17 cellular contexts compared by ENCODE assay signal in genomic region chr1:5936126-5936525, GRCh38. TPM values are rescaled to one million over a fixed set of nuclear protein-coding genes. Genes with fewer than 3 reads are reported as not detected.
DNase-seq lines count a peak whose midpoint lies in the region; ATAC-seq and TF ChIP-seq lines count a peak whose summit lies in the region.
"Had no signal": no experiment of that assay in that cellular context is flagged by ENCODE, and none has a peak within 500 bp of the region (broad histone marks: within the 10 kb centered on the region; RNA-seq: fewer than 3 reads in every experiment).

No MANE protein-coding gene starts in this region.

- H3K4me3 Mint-ChIP-seq in H9 (no peak overlapping the region), Caco-2 (ENCODE audit: unreplicated experiment) (no peak overlapping the region), HFFc6 (no peak overlapping the region)
- H3K4me3 Mint-ChIP-seq in stimulated activated effector memory CD8-positive, alpha-beta T cell treated with anti-CD3 and anti-CD28 coated beads, Interleukin-12 subunit alpha, Interleukin-12 subunit beta, amount 100 ng/mL, for 72 hours: no peak overlapping the region
- H3K4me3 Mint-ChIP-seq: CD4-positive, CD25-positive, alpha-beta regulatory T cell; CD8-positive, alpha-beta memory T cell had no signal

- no CpG with 5 or more reads among the region's 5 CpGs for WGBS in H9 (ENCODE audit: extremely low coverage, insufficient read length, low lambda C conversion rate)
- 84 to 94% (median 88%) methylated on average over 5 of the region's 5 CpGs for WGBS in spleen, 5 donors

- H3K9me3 Mint-ChIP-seq in H9 (peaks cover 0 to 10% of the 10 kb centered on the region in 2 experiments; a peak in 1 of 5 replicates), Caco-2 (ENCODE audit: unreplicated experiment) (no peaks in the 10 kb centered on the region), HFFc6 (no peaks in the 10 kb centered on the region)
- H3K9me3 Mint-ChIP-seq in stimulated activated effector memory CD8-positive, alpha-beta T cell treated with anti-CD3 and anti-CD28 coated beads, Interleukin-12 subunit alpha, Interleukin-12 subunit beta, amount 100 ng/mL, for 72 hours: no peaks in the 10 kb centered on the region
- H3K9me3 Mint-ChIP-seq: CD4-positive, CD25-positive, alpha-beta regulatory T cell; CD8-positive, alpha-beta memory T cell had no signal

- H3K79me1 ChIP-seq in H9 (ENCODE audit: insufficient read depth, low read depth, low read length, poor library complexity, severe bottlenecking): no peaks in the 10 kb centered on the region

- H3K79me2 ChIP-seq in H9 (ENCODE audit: insufficient read depth, low read length): no peaks in the 10 kb centered on the region

- no peaks in the 10 kb centered on the region for H3K9me3 ChIP-seq in H9 (ENCODE audit: control insufficient read depth, low read depth, low read length)
- no peaks in the 10 kb centered on the region for H3K9me3 ChIP-seq in spleen
- no peaks in the 10 kb centered on the region for H3K9me3 ChIP-seq in Caco-2
- H3K9me3 ChIP-seq: BE2C had no signal

- POLR2A ChIA-PET in GM10248 (lab: Yijun Ruan, JAX) (no interaction called here), Caco-2 (lab: Charles Lee) (no interaction called here)

- TF ChIP-seq CTCF in GM10248 (IDR thresholded peaks at IDR 0.05; ENCODE audit: control extremely low read depth, extremely low read depth, low read depth, missing control alignments): no peak
- no peak for TF ChIP-seq CTCF in H9 (conservative IDR thresholded peaks at IDR 0.05)
- no peak for TF ChIP-seq CTCF in spleen (IDR thresholded peaks at IDR 0.05 in 8 of 11, conservative IDR thresholded peaks at IDR 0.05 in 3 of 11)
- no peak for TF ChIP-seq CTCF in Caco-2 (IDR thresholded peaks at IDR 0.05; ENCODE audit: insufficient read depth in 1 of 2, low read depth in 1 of 2, low read length in 1 of 2, severe bottlenecking in 1 of 2, unreplicated experiment in 1 of 2)
- no peak for TF ChIP-seq CTCF in HFFc6 (IDR thresholded peaks at IDR 0.05)

- ATAC-seq in stimulated activated effector memory CD8-positive, alpha-beta T cell treated with anti-CD3 and anti-CD28 coated beads, Interleukin-12 subunit alpha, Interleukin-12 subunit beta, amount 100 ng/mL, for 72 hours: no peak

- H2AFZ ChIP-seq in H9 (ENCODE audit: low read length): no peak overlapping the region

- H3K4me3 ChIP-seq in spleen: no peak overlapping the region
- H3K4me3 ChIP-seq in Caco-2 (ENCODE audit: low read depth, low read length): no peak overlapping the region

- no peak overlapping the region for H2AK5ac ChIP-seq in H9 (ENCODE audit: insufficient read length, low read length)

- intact Hi-C loops in spleen (cut with DNase I; ENCODE audit: low total_unique reads): no loop called here
- intact Hi-C loops in Caco-2 (cut with micrococcal nuclease; ENCODE audit: unreplicated experiment): no loop called here

- H3K27ac Mint-ChIP-seq in H9 (no peak overlapping the region), Caco-2 (ENCODE audit: unreplicated experiment) (no peak overlapping the region), HFFc6 (no peak overlapping the region)
- peak overlapping the region; percentile 26 for H3K27ac Mint-ChIP-seq in stimulated activated effector memory CD8-positive, alpha-beta T cell treated with anti-CD3 and anti-CD28 coated beads, Interleukin-12 subunit alpha, Interleukin-12 subunit beta, amount 100 ng/mL, for 72 hours

- H3K23ac ChIP-seq in H9 (ENCODE audit: insufficient read length, low read depth, low read length): no peak overlapping the region

- peaks cover 15 to 20% of the 10 kb centered on the region in 2 experiments for H3K4me1 Mint-ChIP-seq in H9
- peaks cover 6% of the 10 kb centered on the region for H3K4me1 Mint-ChIP-seq in stimulated activated effector memory CD8-positive, alpha-beta T cell treated with anti-CD3 and anti-CD28 coated beads, Interleukin-12 subunit alpha, Interleukin-12 subunit beta, amount 100 ng/mL, for 72 hours
- no peaks in the 10 kb centered on the region for H3K4me1 Mint-ChIP-seq in Caco-2 (ENCODE audit: low read depth, unreplicated experiment)
- peaks cover 17% of the 10 kb centered on the region for H3K4me1 Mint-ChIP-seq in HFFc6 (ENCODE audit: low read depth)
- H3K4me1 Mint-ChIP-seq: CD4-positive, CD25-positive, alpha-beta regulatory T cell had no signal

- H4K91ac ChIP-seq in H9 (ENCODE audit: insufficient read length, low read depth, low read length): no peak overlapping the region

- no peaks in the 10 kb centered on the region; the same call in 1 of the 2 replicates for H3K27me3 Mint-ChIP-seq in H9 (ENCODE audit: low read depth)
- no peaks in the 10 kb centered on the region for H3K27me3 Mint-ChIP-seq in Caco-2 (ENCODE audit: insufficient read depth, unreplicated experiment)
- H3K27me3 Mint-ChIP-seq in HFFc6 (ENCODE audit: insufficient read depth): peaks cover 2% of the 10 kb centered on the region
- H3K27me3 Mint-ChIP-seq: CD4-positive, CD25-positive, alpha-beta regulatory T cell; CD8-positive, alpha-beta memory T cell had no signal

- no peaks in the 10 kb centered on the region for H3K23me2 ChIP-seq in H9 (ENCODE audit: insufficient read length, low read depth, low read length, poor library complexity, severe bottlenecking)

- no peak overlapping the region for H3K9ac ChIP-seq in H9 (ENCODE audit: extremely low read depth, insufficient read length, low read length)

- H3K18ac ChIP-seq in H9 (ENCODE audit: insufficient read length, low read depth, low read length): no peak overlapping the region

- H2BK20ac ChIP-seq in H9 (ENCODE audit: low read depth, low read length, poor library complexity, severe bottlenecking): no peak overlapping the region

- H2BK12ac ChIP-seq in H9 (ENCODE audit: insufficient read length, low read depth, low read length): no peak overlapping the region

- no peak overlapping the region for H3K56ac ChIP-seq in H9 (ENCODE audit: insufficient read length, low read depth, low read length)

- H3K27me3 ChIP-seq in H9 (ENCODE audit: insufficient read depth, low read length): no peaks in the 10 kb centered on the region
- H3K27me3 ChIP-seq in spleen (replicated peaks in 1 of 7): no peaks in the 10 kb centered on the region
- H3K27me3 ChIP-seq in Caco-2 (replicated peaks; ENCODE audit: control insufficient read depth, insufficient read depth, low read length): no peaks in the 10 kb centered on the region
- H3K27me3 ChIP-seq: BE2C had no signal

- H3K4ac ChIP-seq in H9 (ENCODE audit: low read depth, low read length): no peak overlapping the region

- no peak overlapping the region for H4K5ac ChIP-seq in H9 (ENCODE audit: insufficient read length, low read depth, low read length)

- TF ChIP-seq POLR2A in spleen (IDR thresholded peaks at IDR 0.05): no peak

- peaks cover 18 to 35% (median 34%) of the 10 kb centered on the region in 3 experiments; a peak in 5 of 7 replicates for H3K36me3 Mint-ChIP-seq in H9 (ENCODE audit: insufficient read depth in 1 of 3, low read depth in 3 of 3)
- H3K36me3 Mint-ChIP-seq in stimulated activated effector memory CD8-positive, alpha-beta T cell treated with anti-CD3 and anti-CD28 coated beads, Interleukin-12 subunit alpha, Interleukin-12 subunit beta, amount 100 ng/mL, for 72 hours: peaks cover 13% of the 10 kb centered on the region
- no peaks in the 10 kb centered on the region for H3K36me3 Mint-ChIP-seq in Caco-2 (ENCODE audit: insufficient read depth, unreplicated experiment)
- peaks cover 22% of the 10 kb centered on the region; the same call in 1 of the 2 replicates for H3K36me3 Mint-ChIP-seq in HFFc6 (ENCODE audit: low read depth)

- H3K27ac ChIP-seq in H9 (ENCODE audit: insufficient read length, low read depth, low read length) (no peak overlapping the region), spleen (no peak overlapping the region)

- no peaks in the 10 kb centered on the region for H4K20me1 ChIP-seq in H9 (ENCODE audit: control insufficient read depth, insufficient read depth, insufficient read length)

- CTCF ChIA-PET in GM10248 (lab: Yijun Ruan, JAX) (no interaction called here), Caco-2 (lab: Charles Lee) (no interaction called here)

- DNase-seq in GM10248 (ENCODE audit: extremely low spot score) (peak; percentile 10), H9 (peak; percentile 4), mesenteric fat pad (ENCODE audit: low spot score) (no peak), spleen (no peak), Caco-2 (no peak), HFFc6 (no peak)
- DNase-seq in activated CD8-positive, alpha-beta memory T cell treated with anti-CD3 and anti-CD28 coated beads, Interleukin-2, amount 50 U/mL, for 48 hours: peak; percentile 10
- DNase-seq in stimulated activated effector memory CD8-positive, alpha-beta T cell treated with anti-CD3 and anti-CD28 coated beads, Interleukin-12 subunit alpha, Interleukin-12 subunit beta, amount 100 ng/mL, for 72 hours (ENCODE audit: low spot score in 2 of 2): no peak
- DNase-seq: ACHN; BE2C; C1 segment of cervical spinal cord; CD4-positive, CD25-positive, alpha-beta regulatory T cell; CD8-positive, alpha-beta memory T cell; COR-L47; GDM1; GOT3; H7 had no signal

- H3T11ph ChIP-seq in H9 (ENCODE audit: low read length): no peak overlapping the region

- H3K36me3 ChIP-seq in spleen: peaks cover 0 to 50% (median 6%) of the 10 kb centered on the region in 6 donors
- H3K36me3 ChIP-seq in Caco-2 (ENCODE audit: control insufficient read depth, insufficient read depth, low read length): no peaks in the 10 kb centered on the region
- H3K36me3 ChIP-seq: BE2C had no signal

- no TSS peak for BruUV-seq in Caco-2 (replicated peaks; lab: Mats Ljungman, UMichigan)

- no peak overlapping the region for H2BK120ac ChIP-seq in H9 (ENCODE audit: low read depth, low read length, poor library complexity, severe bottlenecking)

- H2BK5ac ChIP-seq in H9 (ENCODE audit: insufficient read length, low read length): no peak overlapping the region

- H3K14ac ChIP-seq in H9 (ENCODE audit: insufficient read depth, low read length): no peak overlapping the region

- H3K4me2 ChIP-seq in H9 (ENCODE audit: insufficient read depth, insufficient read length, low read length): no peak overlapping the region

- no peak overlapping the region for H2BK15ac ChIP-seq in H9 (ENCODE audit: low read depth, low read length)

- H4K8ac ChIP-seq in H9 (replicated peaks; ENCODE audit: insufficient read length, low read depth, low read length): no peak overlapping the region

- H3K4me1 ChIP-seq in H9 (ENCODE audit: insufficient read depth, low read length) (peaks cover 3% of the 10 kb centered on the region; the same call in 1 of the 2 replicates), spleen (no peaks in the 10 kb centered on the region), Caco-2 (no peaks in the 10 kb centered on the region)
- H3K4me1 ChIP-seq: BE2C had no signal

RNA-seq across cellular contexts. Expression of gene NPHP4, which starts 56.1 kb away (rescaled TPM):
- total RNA-seq in H9 (2021) (14.3 and 17.6 TPM in 2 replicates), mesenteric fat pad (37.6 TPM), spleen (10 to 100 TPM in 5 of 7 donors, 1 to 10 TPM in 2; 8.4 to 17.5 (median 10.9) TPM), Caco-2 (2022) (12.3 TPM in 2 replicates)
- 1 to 10 TPM; 1.2 to 3.4 (median 2.6) TPM for polyA plus RNA-seq in spleen
- 1 to 10 TPM; 5.0 to 6.8 (median 6.0) TPM for total RNA-seq in HFFc6 (2021; fragmentation: NEBNext Ultra II Directional; extraction: Animal tissue kit (Norgen Biotek cat#: 25700))

Comparison
In these comparisons a context has a peak if more than half of its experiments do, and no peak if none do; other contexts are left out.
1. DNase-seq: peak in GM10248 (single experiment), H9 (single experiment) and activated CD8-positive, alpha-beta memory T cell treated with anti-CD3 and anti-CD28 coated beads, Interleukin-2, amount 50 U/mL, for 48 hours (single experiment); none in stimulated activated effector memory CD8-positive, alpha-beta T cell treated with anti-CD3 and anti-CD28 coated beads, Interleukin-12 subunit alpha, Interleukin-12 subunit beta, amount 100 ng/mL, for 72 hours (0 of 2), mesenteric fat pad (single experiment), spleen (single experiment), Caco-2 (0 of 2) and HFFc6 (single experiment).